1 cellular context compared by ENCODE assay signal in genomic region chr3:53836084-53836872, GRCh38.
TF ChIP-seq lines count a peak whose summit lies in the region.

No MANE protein-coding gene starts in this region.

TF ChIP-seq in HEK293, 187 proteins besides CTCF, POLR2A, EP300 and RAD21:
- TF ChIP-seq REST (tag by site-specific recombination; IDR thresholded peaks at IDR 0.05) (no peak), ZNF623 (tag by site-specific recombination; IDR thresholded peaks at IDR 0.05) (peak; percentile 83)
